ENCODE assay signal across 27 cellular contexts in genomic region chr2:27518113-27518781, GRCh38. TPM values are rescaled to one million over a fixed set of nuclear protein-coding genes. Genes with fewer than 3 reads are reported as not detected.
A peak's percentile ranks its signal among the peaks of the same experiment; 100 is the strongest.
DNase-seq lines count a peak whose midpoint lies in the region; ATAC-seq, FAIRE-seq and TF ChIP-seq lines count a peak whose summit lies in the region.
"Had no signal": no experiment of that assay in that cellular context is flagged by ENCODE, and none has a peak within 500 bp of the region (broad histone marks: within the 10 kb centered on the region; RNA-seq: fewer than 3 reads in every experiment).

No MANE protein-coding gene starts in this region.

- TF ChIP-seq RAD21 in K562 (CRISPR knock-in tag; conservative IDR thresholded peaks at IDR 0.05 in 1 of 2, IDR thresholded peaks at IDR 0.05 in 1 of 2): no peak

- in situ Hi-C loops in K562 (cut with MboI): no loop called here

- POLR2A ChIA-PET in K562 (lab: Yijun Ruan, JAX): interaction anchor here (0.5 to 1.0 kb wide), 3 partner anchors 8 to 526 kb away, joined by 3 to 6 read pairs (median 3); a partner anchor contains a TSS

- TF ChIP-seq POLR2A in K562 (conservative IDR thresholded peaks at IDR 0.05) (no peak), testis (IDR thresholded peaks at IDR 0.05) (no peak)

- no peaks in the 10 kb centered on the region for H4K20me1 ChIP-seq in K562 (replicated peaks; ENCODE audit: control insufficient read depth, insufficient read depth, low read length)
- H4K20me1 ChIP-seq: BLaER1 treated with 17β-estradiol and CSF1 and Interleukin-3, amounts not matched to agents 10 nM and 100 nM had no signal

- no peak for TF ChIP-seq CTCF in K562 (IDR thresholded peaks at IDR 0.05 in 2 of 3, conservative IDR thresholded peaks at IDR 0.05 in 1 of 3; ENCODE audit: insufficient read depth in 2 of 3, low read depth in 1 of 3, low read length in 3 of 3)
- TF ChIP-seq CTCF in testis (IDR thresholded peaks at IDR 0.05): no peak

- peak; percentile 12 for DNase-seq in NCI-H82 (lab: John Stamatoyannopoulos, UW)
- no peak for DNase-seq in NCI-H82 treated with DMSO at 0.1 percent for 48 hours (lab: John Stamatoyannopoulos, UW; ENCODE audit: unreplicated experiment)
- DNase-seq in HuH-7.5 (ENCODE audit: low spot score): peak; percentile 16
- DNase-seq in K562 (ENCODE audit: extremely low read depth in 1 of 4, low spot score in 3 of 4): no peak
- no peak for DNase-seq in activated CD4-positive, alpha-beta T cell treated with anti-CD3 and anti-CD28 coated beads for 48 hours
- no peak for DNase-seq in testis
- DNase-seq: 8988T; ACHN; AML-193; BE2C; CD4-positive, alpha-beta T cell; CD8-positive, alpha-beta memory T cell; DMS 273 treated with DMSO at 0.1 percent for 48 hours; DMS79; EL; GDM1; GOT3; HFFc6 had no signal

- ATAC-seq in K562 (peak; percentile 48), HG03565 (IDR thresholded peaks at IDR 0.05; ENCODE audit: unreplicated experiment) (no peak)
- ATAC-seq: A549, GM12878 had no signal

- peak overlapping the region; percentile 34; the same call in 2 of the 3 replicates for H3K27ac ChIP-seq in K562 (ENCODE audit: extremely low read depth, low read depth, low read length)
- no peak overlapping the region for H3K27ac ChIP-seq in testis
- H3K27ac ChIP-seq: A549; BLaER1 treated with 17β-estradiol and CSF1 and Interleukin-3, amounts not matched to agents 10 nM and 100 nM had no signal

- H3K4me2 ChIP-seq in K562 (ENCODE audit: insufficient read depth, low read length): no peak overlapping the region
- H3K4me2 ChIP-seq: A549; BLaER1 treated with 17β-estradiol and CSF1 and Interleukin-3, amounts not matched to agents 10 nM and 100 nM had no signal

- H3K9ac ChIP-seq in K562 (ENCODE audit: insufficient read depth in 1 of 2, low read depth in 2 of 2, low read length in 2 of 2): peak overlapping the region; percentile 10 to 68; a peak in 2 of 4 replicates
- H3K9ac ChIP-seq: BLaER1 treated with 17β-estradiol and CSF1 and Interleukin-3, amounts not matched to agents 10 nM and 100 nM had no signal

- BruUV-seq in K562 (replicated peaks; lab: Mats Ljungman, UMichigan): no TSS peak

- H3K36me3 ChIP-seq in K562 (ENCODE audit: control insufficient read depth, insufficient read depth, low read length): no peaks in the 10 kb centered on the region
- H3K36me3 ChIP-seq in testis (ENCODE audit: low read depth, missing control alignments): no peaks in the 10 kb centered on the region
- H3K36me3 ChIP-seq: BE2C; BLaER1 treated with 17β-estradiol and CSF1 and Interleukin-3, amounts not matched to agents 10 nM and 100 nM; HAP-1 had no signal

- peak overlapping the region; percentile 87 for H2AFZ ChIP-seq in K562 (ENCODE audit: low read depth, low read length)

- H3K9me3 ChIP-seq in K562 (replicated peaks; ENCODE audit: control insufficient read depth, insufficient read depth, low read depth, low read length): no peaks in the 10 kb centered on the region
- H3K9me3 ChIP-seq in testis: no peaks in the 10 kb centered on the region
- H3K9me3 ChIP-seq: A549; BE2C; BLaER1 treated with 17β-estradiol and CSF1 and Interleukin-3, amounts not matched to agents 10 nM and 100 nM; HAP-1 had no signal

- no peak for TF ChIP-seq EP300 in K562 (IDR thresholded peaks at IDR 0.05; ENCODE audit: low read length)

- no peaks in the 10 kb centered on the region for H3K79me2 ChIP-seq in K562 (ENCODE audit: control insufficient read depth, insufficient read depth, low read length)

- H3K27me3 ChIP-seq in K562 (ENCODE audit: control insufficient read depth in 2 of 2, insufficient read depth in 2 of 2, low read length in 2 of 2) (no peaks in the 10 kb centered on the region), testis (no peaks in the 10 kb centered on the region)
- H3K27me3 ChIP-seq: BLaER1 treated with 17β-estradiol and CSF1 and Interleukin-3, amounts not matched to agents 10 nM and 100 nM had no signal

- WGBS in K562 (ENCODE audit: insufficient coverage, low coverage, missing lambda C conversion rate): 37% methylated on average over 5 of the region's 5 CpGs
- 83 to 84% methylated on average over 5 of the region's 5 CpGs for WGBS in testis, 2 donors

- H3K4me1 ChIP-seq in K562 (replicated peaks in 1 of 2; ENCODE audit: control insufficient read depth in 2 of 2, insufficient read depth in 2 of 2, low read length in 2 of 2) (peaks cover 4 to 5% of the 10 kb centered on the region in 2 experiments; a peak in 3 of 5 replicates), testis (no peaks in the 10 kb centered on the region)
- H3K4me1 ChIP-seq: A549; BE2C; BLaER1 treated with 17β-estradiol and CSF1 and Interleukin-3, amounts not matched to agents 10 nM and 100 nM; HAP-1 had no signal

- intact Hi-C loops in K562 (cut with micrococcal nuclease): no loop called here
- intact Hi-C loops in testis (cut with DNase I; ENCODE audit: low total_unique reads): no loop called here

- no peak overlapping the region for H3K4me3 ChIP-seq in K562
- no peak overlapping the region for H3K4me3 ChIP-seq in testis
- H3K4me3 ChIP-seq: A549; BLaER1 treated with 17β-estradiol and CSF1 and Interleukin-3, amounts not matched to agents 10 nM and 100 nM; GM12878; HAP-1 had no signal

- FAIRE-seq in K562 (lab: Jason Lieb, UNC): peak; percentile 65
- FAIRE-seq: A549, D721Med, GM12878, GM19239, H54 had no signal

- CTCF ChIA-PET in K562 (lab: Yijun Ruan, JAX; ENCODE audit: low intra/inter-chr PET ratio): no interaction called here

- no peaks in the 10 kb centered on the region for H3K9me1 ChIP-seq in K562 (ENCODE audit: control insufficient read depth, insufficient read depth, low read length)

RNA-seq across cellular contexts. Expression of gene GCKR, which starts 21.6 kb away (rescaled TPM):
- total RNA-seq in K562 (2011; cell fraction: chromatin; rRNA removed; ENCODE audit: low replicate concordance): 0.79 and 1.9 TPM in 2 replicates
- 1.1 and 1.3 TPM in 2 replicates for total RNA-seq in K562 (2011; cell fraction: nucleolus; rRNA removed)
- 0.66 and 1.1 TPM in 2 replicates for total RNA-seq in K562 (2011; cell fraction: nucleoplasm; rRNA removed)
- total RNA-seq in K562 (2014; rRNA removed): 0.08 TPM in 1 of 2 replicates, not detected in the other
- 0.51 and 0.69 TPM in 2 replicates for total RNA-seq in K562 (2014; rRNA removed; fragmentation: Illumina TruSeq; extraction: Trizol)
- total RNA-seq in K562 (2015; rRNA removed; fragmentation: Illumina TruSeq; extraction: Trizol): 0.36 and 0.53 TPM in 2 replicates
- total RNA-seq in K562 (2021): 0.25 and 0.55 TPM in 2 replicates
- 0.31 and 0.79 TPM in 2 replicates for polyA plus RNA-seq in K562 (2011; rRNA removed)
- 0.03 and 0.13 TPM in 2 replicates for polyA plus RNA-seq in K562 (2011; cell fraction: cytosol; rRNA removed)
- 1.3 and 4.5 TPM in 2 replicates for polyA plus RNA-seq in K562 (2011; cell fraction: nucleus; rRNA removed)
- polyA plus RNA-seq in K562 (2012): 0.56 and 0.79 TPM in 2 replicates
- 0.45 and 0.68 TPM in 2 replicates for polyA plus RNA-seq in K562 (2014; fragmentation: Illumina TruSeq; extraction: Trizol)
- under 1 TPM; 0.28 to 0.32 TPM for polyA plus RNA-seq in K562 (2014; fragmentation: Nextera tagmentation; extraction: Ambion mirVana)
- 0.57 and 1.4 TPM in 2 replicates for polyA plus RNA-seq in K562 (2014; rRNA removed)
- polyA minus RNA-seq in K562 (2011; rRNA and poly(A)+ RNA removed): 1.5 TPM in 1 of 2 replicates, not detected in the other
- polyA minus RNA-seq in K562 (2011; cell fraction: cytosol; rRNA and poly(A)+ RNA removed): not detected in 2 replicates
- 0.44 and 1.3 TPM in 2 replicates for polyA minus RNA-seq in K562 (2011; cell fraction: nucleus; rRNA and poly(A)+ RNA removed)
- 1 to 10 TPM; 2.3 to 3.3 TPM for total RNA-seq in testis
- polyA plus RNA-seq in testis (ENCODE audit: insufficient read depth, low read depth, low replicate concordance): 4.9 TPM
- total RNA-seq: CD4-positive, alpha-beta T cell; CD8-positive, alpha-beta memory T cell; GM12878; HFFc6 had no signal
- polyA plus RNA-seq: CD14-positive monocyte; CD8-positive, alpha-beta memory T cell; GM12878 had no signal

RNA-seq across cellular contexts. Expression of gene FNDC4, which starts 23.2 kb away (rescaled TPM):
- total RNA-seq in K562 (2011; cell fraction: chromatin; rRNA removed; ENCODE audit: low replicate concordance): 1.5 and 4.0 TPM in 2 replicates
- total RNA-seq in K562 (2011; cell fraction: nucleolus; rRNA removed): 1.8 and 4.7 TPM in 2 replicates
- total RNA-seq in K562 (2011; cell fraction: nucleoplasm; rRNA removed): 2.6 and 2.7 TPM in 2 replicates
- total RNA-seq in K562 (2014; rRNA removed): 2.3 and 2.7 TPM in 2 replicates
- total RNA-seq in K562 (2014; rRNA removed; fragmentation: Illumina TruSeq; extraction: Trizol): 1.8 and 2.1 TPM in 2 replicates
- 0.94 and 1.2 TPM in 2 replicates for total RNA-seq in K562 (2015; rRNA removed; fragmentation: Illumina TruSeq; extraction: Trizol)
- total RNA-seq in K562 (2021): 2.8 and 2.9 TPM in 2 replicates
- polyA plus RNA-seq in K562 (2011; rRNA removed): 3.2 and 4.9 TPM in 2 replicates
- polyA plus RNA-seq in K562 (2011; cell fraction: cytosol; rRNA removed): 3.8 and 10.3 TPM in 2 replicates
- polyA plus RNA-seq in K562 (2011; cell fraction: nucleus; rRNA removed): 5.2 and 9.6 TPM in 2 replicates
- polyA plus RNA-seq in K562 (2012): 2.7 and 9.2 TPM in 2 replicates
- 2.4 and 2.9 TPM in 2 replicates for polyA plus RNA-seq in K562 (2014; fragmentation: Illumina TruSeq; extraction: Trizol)
- under 1 TPM; 0.28 to 0.80 TPM for polyA plus RNA-seq in K562 (2014; fragmentation: Nextera tagmentation; extraction: Ambion mirVana)
- polyA plus RNA-seq in K562 (2014; rRNA removed): 2.9 and 3.4 TPM in 2 replicates
- polyA minus RNA-seq in K562 (2011; rRNA and poly(A)+ RNA removed): 0.81 and 1.6 TPM in 2 replicates
- polyA minus RNA-seq in K562 (2011; cell fraction: cytosol; rRNA and poly(A)+ RNA removed): 0.82 and 1.7 TPM in 2 replicates
- polyA minus RNA-seq in K562 (2011; cell fraction: nucleus; rRNA and poly(A)+ RNA removed): 2.7 and 4.7 TPM in 2 replicates
- total RNA-seq in testis: 10 to 100 TPM; 23.5 to 39.2 TPM
- polyA plus RNA-seq in testis (ENCODE audit: insufficient read depth, low read depth, low replicate concordance): 35.9 TPM
- total RNA-seq: CD4-positive, alpha-beta T cell had no signal
- polyA plus RNA-seq: CD14-positive monocyte; CD8-positive, alpha-beta memory T cell; GM12878 had no signal

RNA-seq across cellular contexts. Expression of gene IFT172, which starts 28.7 kb away (rescaled TPM):
- 231 and 238 TPM in 2 replicates for total RNA-seq in K562 (2011; cell fraction: chromatin; rRNA removed; ENCODE audit: low replicate concordance)
- 91.1 and 102 TPM in 2 replicates for total RNA-seq in K562 (2011; cell fraction: nucleolus; rRNA removed)
- 128 and 131 TPM in 2 replicates for total RNA-seq in K562 (2011; cell fraction: nucleoplasm; rRNA removed)
- total RNA-seq in K562 (2014; rRNA removed) (13.5 and 15.1 TPM in 2 replicates), K562 (2014; rRNA removed; fragmentation: Illumina TruSeq; extraction: Trizol) (13.5 and 15.0 TPM in 2 replicates), K562 (2015; rRNA removed; fragmentation: Illumina TruSeq; extraction: Trizol) (12.0 and 13.6 TPM in 2 replicates), K562 (2021) (16.3 and 19.1 TPM in 2 replicates), testis (100 to 1,000 TPM in 1 of 2 donors, 10 to 100 TPM in 1; 76.4 to 133 TPM)
- polyA plus RNA-seq in K562 (2011; rRNA removed) (17.9 and 24.4 TPM in 2 replicates), K562 (2014; fragmentation: Illumina TruSeq; extraction: Trizol) (12.9 and 13.5 TPM in 2 replicates), K562 (2014; fragmentation: Nextera tagmentation; extraction: Ambion mirVana) (1 to 10 TPM; 5.6 to 7.3 TPM), K562 (2014; rRNA removed) (13.7 and 15.3 TPM in 2 replicates), testis (ENCODE audit: insufficient read depth, low read depth, low replicate concordance) (151 TPM)
- polyA plus RNA-seq in K562 (2011; cell fraction: cytosol; rRNA removed): 14.0 and 14.8 TPM in 2 replicates
- polyA plus RNA-seq in K562 (2011; cell fraction: nucleus; rRNA removed): 86.4 and 95.7 TPM in 2 replicates
- polyA plus RNA-seq in K562 (2012): 16.2 and 24.6 TPM in 2 replicates
- polyA minus RNA-seq in K562 (2011; rRNA and poly(A)+ RNA removed): 37.0 and 39.3 TPM in 2 replicates
- polyA minus RNA-seq in K562 (2011; cell fraction: cytosol; rRNA and poly(A)+ RNA removed): 12.1 and 15.1 TPM in 2 replicates
- polyA minus RNA-seq in K562 (2011; cell fraction: nucleus; rRNA and poly(A)+ RNA removed): 22.9 and 46.2 TPM in 2 replicates

Comparison
In these comparisons a context has a peak if more than half of its experiments do, and no peak if none do; other contexts are left out.
1. DNase-seq: peak in NCI-H82 (single experiment) and HuH-7.5 (single experiment); none in NCI-H82 treated with DMSO at 0.1 percent for 48 hours (single experiment), K562 (0 of 4), activated CD4-positive, alpha-beta T cell treated with anti-CD3 and anti-CD28 coated beads for 48 hours (single experiment) and testis (single experiment).
2. RNA of gene FNDC4, which starts 23.2 kb away (total RNA-seq): 23.5 to 39.2 TPM in testis; 0.94 to 4.7 TPM in K562; every median in the first group is over 4 times any median in the second.